Comparison of ENCODE assay signal across 21 cellular contexts in genomic region chr5:54066433-54066832, GRCh38.
"Had no signal": no experiment of that assay in that cellular context is flagged by ENCODE, and none has a peak within 500 bp of the region (broad histone marks: within the 10 kb centered on the region; RNA-seq: fewer than 3 reads in every experiment).

No MANE protein-coding gene starts in this region.

- H3K9me3 Mint-ChIP-seq: activated naive CD8-positive, alpha-beta T cell treated with anti-CD3 and anti-CD28 coated beads for 36 hours; activated T-cell treated with anti-CD3 and anti-CD28 coated beads, Interleukin-2, amount 50 U/mL, for 4 hours; dendritic cell treated with granulocyte-macrophage colony-stimulating factor and Interleukin-4, amounts not matched to agents 40 ng/mL and 50 ng/mL, for 4 days; immature natural killer cell; naive thymus-derived CD8-positive, alpha-beta T cell had no signal

- H3K4me1 Mint-ChIP-seq: activated naive CD8-positive, alpha-beta T cell treated with anti-CD3 and anti-CD28 coated beads for 36 hours; immature natural killer cell; naive thymus-derived CD8-positive, alpha-beta T cell had no signal

- ATAC-seq: activated T-cell treated with anti-CD3 and anti-CD28 coated beads, Interleukin-2, amount 50 U/mL, for 4 hours; foreskin keratinocyte; left lung; naive thymus-derived CD8-positive, alpha-beta T cell; stimulated activated naive CD8-positive, alpha-beta T cell treated with anti-CD3 and anti-CD28 coated beads, Interleukin-15, Interleukin-2, amounts not matched to agents 100 U/mL and 50 U/mL, for 24 hours had no signal

- H3K4me1 ChIP-seq: left lung, prostate gland, spleen, thyroid gland had no signal

- H3K27ac Mint-ChIP-seq: activated naive CD8-positive, alpha-beta T cell treated with anti-CD3 and anti-CD28 coated beads for 36 hours; dendritic cell treated with granulocyte-macrophage colony-stimulating factor and Interleukin-4, amounts not matched to agents 40 ng/mL and 50 ng/mL, for 4 days; immature natural killer cell had no signal

- H3K27me3 ChIP-seq: foreskin keratinocyte, left lung, spleen, thyroid gland had no signal

- H3K27me3 Mint-ChIP-seq: activated naive CD8-positive, alpha-beta T cell treated with anti-CD3 and anti-CD28 coated beads for 36 hours; dendritic cell treated with granulocyte-macrophage colony-stimulating factor and Interleukin-4, amounts not matched to agents 40 ng/mL and 50 ng/mL, for 4 days; naive thymus-derived CD8-positive, alpha-beta T cell had no signal

- H3K4me3 ChIP-seq: left lung, prostate gland, spleen, thyroid gland had no signal

- H3K36me3 ChIP-seq: left lung, prostate gland, thyroid gland had no signal

- H3K9me3 ChIP-seq: left lung, prostate gland, spleen, thyroid gland had no signal

- DNase-seq: activated CD4-positive, alpha-beta T cell treated with anti-CD3 and anti-CD28 coated beads, Interleukin-2, amount 50 U/mL, for 4 hours; activated CD8-positive, alpha-beta memory T cell treated with anti-CD3 and anti-CD28 coated beads for 24 hours; activated CD8-positive, alpha-beta memory T cell treated with anti-CD3 and anti-CD28 coated beads, Interleukin-2, amount 50 U/mL, for 4 hours; activated naive CD4-positive, alpha-beta T cell treated with Interleukin-2 at 50 U/mL for 16 hours; activated naive CD8-positive, alpha-beta T cell treated with anti-CD3 and anti-CD28 coated beads for 36 hours; activated T-cell treated with anti-CD3 and anti-CD28 coated beads, Interleukin-2, amount 50 U/mL, for 4 hours; amniotic stem cell; cerebellar nuclear complex; effector CD4-positive, alpha-beta T cell; erythroblast; foreskin keratinocyte; immature natural killer cell; left lung; naive thymus-derived CD8-positive, alpha-beta T cell; spleen; stimulated activated CD4-positive, alpha-beta T cell treated with anti-CD3 and anti-CD28 coated beads, Interleukin-4, amount 100 ng/mL, for 1 hour; stimulated activated naive CD8-positive, alpha-beta T cell treated with anti-CD3 and anti-CD28 coated beads, Interleukin-15, Interleukin-2, amounts not matched to agents 100 U/mL and 50 U/mL, for 24 hours; T-helper 1 cell; thyroid gland had no signal

- H3K4me3 Mint-ChIP-seq: activated naive CD8-positive, alpha-beta T cell treated with anti-CD3 and anti-CD28 coated beads for 36 hours; activated T-cell treated with anti-CD3 and anti-CD28 coated beads, Interleukin-2, amount 50 U/mL, for 4 hours; dendritic cell treated with granulocyte-macrophage colony-stimulating factor and Interleukin-4, amounts not matched to agents 40 ng/mL and 50 ng/mL, for 4 days; immature natural killer cell; naive thymus-derived CD8-positive, alpha-beta T cell had no signal

- H3K27ac ChIP-seq: foreskin keratinocyte, left lung, prostate gland, spleen, thyroid gland had no signal
